8 cellular contexts compared by ENCODE assay signal in genomic region chr17:58351182-58351581, GRCh38. TPM values are rescaled to one million over a fixed set of nuclear protein-coding genes. Genes with fewer than 3 reads are reported as not detected.
DNase-seq lines count a peak whose midpoint lies in the region; ATAC-seq and TF ChIP-seq lines count a peak whose summit lies in the region.

No MANE protein-coding gene starts in this region.

- H3K27me3 Mint-ChIP-seq in mesothelial cell of epicardium (ENCODE audit: low read depth), result no peaks in the 10 kb centered on the region

- H3K36me3 Mint-ChIP-seq in mesothelial cell of epicardium, result peaks cover 32% of the 10 kb centered on the region

- TF ChIP-seq POLR2A in vagina (IDR thresholded peaks at IDR 0.05), result no peak

- intact Hi-C loops in left ventricle myocardium inferior (cut with micrococcal nuclease) (no loop called here), Right ventricle myocardium inferior (cut with DNase I) (no loop called here), vagina (cut with DNase I) (no loop called here)

- DNase-seq in left ventricle myocardium inferior (no peak), Right ventricle myocardium inferior (ENCODE audit: missing footprints) (no peak), brain microvascular endothelial cell (no peak), mesothelial cell of epicardium (ENCODE audit: low spot score in 2 of 2, unreplicated experiment in 2 of 2) (no peak), vagina (ENCODE audit: extremely low spot score in 2 of 2) (no peak), cortex of kidney (lab: John Stamatoyannopoulos, UW) (no peak), NCI-H748 (lab: John Stamatoyannopoulos, UW; ENCODE audit: unreplicated experiment) (no peak)

- H3K27ac ChIP-seq in left ventricle myocardium inferior (replicated peaks) (no peak overlapping the region), brain microvascular endothelial cell (no peak overlapping the region), vagina (no peak overlapping the region)

- H3K4me1 ChIP-seq in left ventricle myocardium inferior (peaks cover 39% of the 10 kb centered on the region), vagina (peaks cover 24% of the 10 kb centered on the region)

- no peak for TF ChIP-seq CTCF in left ventricle myocardium inferior (IDR thresholded peaks at IDR 0.05; ENCODE audit: borderline replicate concordance)
- TF ChIP-seq CTCF in brain microvascular endothelial cell (IDR thresholded peaks at IDR 0.05; ENCODE audit: low read depth, low read length, missing control alignments), result no peak
- TF ChIP-seq CTCF in mesothelial cell of epicardium (IDR thresholded peaks at IDR 0.05; ENCODE audit: unreplicated experiment), result no peak
- TF ChIP-seq CTCF in vagina (IDR thresholded peaks at IDR 0.05), result no peak

- ATAC-seq in Right ventricle myocardium inferior (no peak), GM21381 (IDR thresholded peaks at IDR 0.05; ENCODE audit: unreplicated experiment) (no peak)

- H3K4me3 ChIP-seq in left ventricle myocardium inferior (peak overlapping the region; percentile 83), brain microvascular endothelial cell (ENCODE audit: low read depth, low read length) (peak overlapping the region; percentile 98), vagina (peak overlapping the region; percentile 64 to 79)

- H3K27ac Mint-ChIP-seq in mesothelial cell of epicardium, result peak overlapping the region; percentile 98

- H3K36me3 ChIP-seq in left ventricle myocardium inferior (peaks cover 46% of the 10 kb centered on the region), brain microvascular endothelial cell (replicated peaks) (peaks cover 39% of the 10 kb centered on the region), vagina (peaks cover 0 to 50% of the 10 kb centered on the region in 2 donors)

- peaks cover 20% of the 10 kb centered on the region for H3K4me1 Mint-ChIP-seq in mesothelial cell of epicardium

- no peaks in the 10 kb centered on the region for H3K9me3 Mint-ChIP-seq in mesothelial cell of epicardium

- no peaks in the 10 kb centered on the region for H3K27me3 ChIP-seq in left ventricle myocardium inferior (ENCODE audit: low read depth)
- H3K27me3 ChIP-seq in brain microvascular endothelial cell (replicated peaks), result no peaks in the 10 kb centered on the region
- no peaks in the 10 kb centered on the region for H3K27me3 ChIP-seq in vagina

- peak overlapping the region; percentile 100 for H3K4me3 Mint-ChIP-seq in mesothelial cell of epicardium

- in situ Hi-C loops in brain microvascular endothelial cell (cut with HindIII; ENCODE audit: low pct_ligation_motif_present, low sequenced_read_pairs), result no loop called here

- H3K9me3 ChIP-seq in left ventricle myocardium inferior (replicated peaks) (no peaks in the 10 kb centered on the region), vagina (no peaks in the 10 kb centered on the region)

RNA-seq across cellular contexts. Expression of gene SUPT4H1, which starts 0.8 kb away (rescaled TPM):
- 55.2 TPM for total RNA-seq in left ventricle myocardium inferior
- total RNA-seq in Right ventricle myocardium inferior, result 58.2 TPM
- total RNA-seq in mesothelial cell of epicardium, result 76.8 to 90.7 TPM (median 86.6 TPM) in 3 replicates
- total RNA-seq in vagina, result 31.4 TPM

RNA-seq across cellular contexts. Expression of gene TSPOAP1, which starts 22.6 kb away (rescaled TPM):
- 12.8 TPM for total RNA-seq in left ventricle myocardium inferior
- total RNA-seq in Right ventricle myocardium inferior, result 12.1 TPM
- total RNA-seq in mesothelial cell of epicardium, result 87.2 to 88.8 TPM (median 88.4 TPM) in 3 replicates
- total RNA-seq in vagina, result 7.1 TPM
